ENCODE assay signal across 8 cellular contexts in the genomic region with DNA sequence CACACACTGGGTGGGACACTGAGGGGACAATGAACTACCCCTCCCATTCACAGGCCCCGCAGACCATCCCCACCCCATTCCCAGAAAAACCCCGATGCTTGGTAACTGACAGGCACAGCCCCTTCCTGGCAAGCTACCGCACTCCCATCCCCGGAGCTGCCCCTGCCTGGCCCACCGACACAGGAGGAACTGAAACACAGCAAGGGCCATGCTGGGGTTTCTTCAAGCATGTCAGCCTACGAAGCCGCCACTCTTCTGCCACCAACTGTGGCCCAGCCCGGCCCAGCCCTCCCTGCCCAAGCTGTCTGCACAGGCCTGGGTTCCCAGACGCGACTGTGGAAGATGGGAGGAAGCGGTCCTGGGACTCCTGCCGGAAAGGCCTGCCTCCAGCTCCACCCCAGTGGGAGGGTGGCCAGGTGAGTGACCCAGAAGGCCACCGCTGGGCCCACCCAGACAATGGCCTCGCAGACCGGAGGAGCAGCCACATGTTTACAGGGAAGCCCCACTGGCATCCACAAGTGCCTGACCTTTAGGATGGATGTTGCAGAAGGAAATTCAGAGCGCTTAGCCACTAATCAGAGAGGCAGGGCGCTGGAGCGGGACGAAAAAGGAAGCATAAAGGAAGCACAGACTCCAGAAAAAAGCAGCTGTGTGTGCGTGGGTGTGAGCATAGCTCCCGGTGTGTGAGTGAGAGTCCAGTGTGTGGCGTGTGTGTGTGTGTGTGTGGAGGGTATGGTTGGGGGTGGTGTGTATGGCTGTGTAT. TPM values are rescaled to one million over a fixed set of nuclear protein-coding genes. Genes with fewer than 3 reads are reported as not detected.
DNase-seq lines count a peak whose midpoint lies in the region; ATAC-seq and TF ChIP-seq lines count a peak whose summit lies in the region.

No MANE protein-coding gene starts in this region.

- no peaks in the 10 kb centered on the region for H3K27me3 Mint-ChIP-seq in CD4-positive, alpha-beta memory T cell
- no peaks in the 10 kb centered on the region for H3K27me3 Mint-ChIP-seq in T-helper 17 cell

- no peak for TF ChIP-seq POLR2A in esophagus squamous epithelium (IDR thresholded peaks at IDR 0.05)
- no peak for TF ChIP-seq POLR2A in spleen (IDR thresholded peaks at IDR 0.05)

- peak; percentile 3 to 44 (median 13) for DNase-seq in CD4-positive, alpha-beta memory T cell
- DNase-seq in T-helper 17 cell (peak in 1 of 3 donors; percentile 21), esophagus squamous epithelium (lab: John Stamatoyannopoulos, UW) (no peak), spleen (peak; percentile 93), GOT3 (lab: John Stamatoyannopoulos, UW) (no peak), NCI-H446 (lab: John Stamatoyannopoulos, UW) (no peak), NCI-H1417 treated with DMSO at 0.1 percent for 48 hours (lab: John Stamatoyannopoulos, UW) (no peak)

- peaks cover 65 to 88% (median 81%) of the 10 kb centered on the region in 4 donors for H3K4me1 Mint-ChIP-seq in CD4-positive, alpha-beta memory T cell
- H3K4me1 Mint-ChIP-seq in T-helper 17 cell: peaks cover 64% of the 10 kb centered on the region

- H3K4me3 ChIP-seq in CD4-positive, alpha-beta memory T cell (ENCODE audit: low read length in 2 of 2): peak overlapping the region; percentile 40 to 89
- H3K4me3 ChIP-seq in esophagus squamous epithelium: peak overlapping the region in 1 of 4 donors; percentile 54
- peak overlapping the region in 6 of 8 donors; percentile 17 to 67 (median 35) for H3K4me3 ChIP-seq in spleen

- H3K27ac Mint-ChIP-seq in CD4-positive, alpha-beta memory T cell: peak overlapping the region; percentile 99 to 100 (median 100)
- peak overlapping the region; percentile 100 for H3K27ac Mint-ChIP-seq in T-helper 17 cell

- H3K9me3 ChIP-seq in CD4-positive, alpha-beta memory T cell (ENCODE audit: control insufficient read depth in 1 of 2, low read length in 2 of 2): no peaks in the 10 kb centered on the region
- H3K9me3 ChIP-seq in T-helper 17 cell (ENCODE audit: control insufficient read depth, low read length, poor library complexity, severe bottlenecking) (no peaks in the 10 kb centered on the region), esophagus squamous epithelium (no peaks in the 10 kb centered on the region), spleen (no peaks in the 10 kb centered on the region)

- no peaks in the 10 kb centered on the region for H3K9me3 Mint-ChIP-seq in CD4-positive, alpha-beta memory T cell

- 58 to 71% methylated on average over 8 of the region's 22 CpGs for WGBS in esophagus squamous epithelium, 2 donors
- 26 to 37% (median 29%) methylated on average over 22 of the region's 22 CpGs for WGBS in spleen, 5 donors

- ATAC-seq in GM21576 (IDR thresholded peaks at IDR 0.05; ENCODE audit: unreplicated experiment): peak; percentile 36
- no peak for ATAC-seq in T-helper 17 cell

- H3K4me3 Mint-ChIP-seq in CD4-positive, alpha-beta memory T cell: peak overlapping the region; percentile 90 to 97 (median 94)
- H3K4me3 Mint-ChIP-seq in T-helper 17 cell: peak overlapping the region; percentile 96

- H3K27me3 ChIP-seq in CD4-positive, alpha-beta memory T cell (ENCODE audit: insufficient read depth, low read length): no peaks in the 10 kb centered on the region
- H3K27me3 ChIP-seq in esophagus squamous epithelium (no peaks in the 10 kb centered on the region), spleen (replicated peaks in 1 of 7) (no peaks in the 10 kb centered on the region)

- H3K36me3 ChIP-seq in CD4-positive, alpha-beta memory T cell (ENCODE audit: insufficient read depth, low read length): peaks cover 3% of the 10 kb centered on the region
- H3K36me3 ChIP-seq in esophagus squamous epithelium (no peaks in the 10 kb centered on the region), spleen (peaks cover 0 to 56% (median 5%) of the 10 kb centered on the region in 6 donors)

- POLR2A ChIA-PET in CD4-positive, alpha-beta memory T cell (lab: Charles Lee; ENCODE audit: partially characterized antibody): interaction anchor here (0.6 to 5.5 kb wide), 18 partner anchors 10 to 313 kb away, joined by 3 to 30 read pairs (median 5); a partner anchor contains a TSS

- H3K36me3 Mint-ChIP-seq in CD4-positive, alpha-beta memory T cell: peaks cover 7 to 33% of the 10 kb centered on the region in 2 donors
- H3K36me3 Mint-ChIP-seq in T-helper 17 cell (ENCODE audit: low read depth): peaks cover 2% of the 10 kb centered on the region

- intact Hi-C loops in CD4-positive, alpha-beta memory T cell (cut with micrococcal nuclease): loop anchor here (5.0 kb wide), 2 partner anchors 54 to 379 kb away; no protein-coding TSS in a partner anchor
- intact Hi-C loops in esophagus squamous epithelium (cut with DNase I): loop anchor here (2.0 kb wide), 1 partner anchor 14 kb away; no protein-coding TSS in a partner anchor
- intact Hi-C loops in spleen (cut with DNase I; ENCODE audit: low total_unique reads): no loop called here

- peaks cover 92% of the 10 kb centered on the region for H3K4me1 ChIP-seq in CD4-positive, alpha-beta memory T cell (ENCODE audit: insufficient read depth, low read length)
- H3K4me1 ChIP-seq in esophagus squamous epithelium (peaks cover 4 to 68% (median 15%) of the 10 kb centered on the region in 3 donors), spleen (peaks cover 63 to 100% (median 81%) of the 10 kb centered on the region in 6 donors)

- no peak for TF ChIP-seq CTCF in esophagus squamous epithelium (IDR thresholded peaks at IDR 0.05)
- no peak for TF ChIP-seq CTCF in spleen (IDR thresholded peaks at IDR 0.05 in 8 of 11, conservative IDR thresholded peaks at IDR 0.05 in 3 of 11)

- CTCF ChIA-PET in CD4-positive, alpha-beta memory T cell (lab: Charles Lee; ENCODE audit: partially characterized antibody): interaction anchor here (1.0 to 1.6 kb wide), 5 partner anchors 9 to 289 kb away, joined by 3 to 5 read pairs (median 4); no protein-coding TSS in a partner anchor

- peak overlapping the region; percentile 98 for H3K27ac ChIP-seq in CD4-positive, alpha-beta memory T cell (ENCODE audit: low read depth, low read length)
- H3K27ac ChIP-seq in esophagus squamous epithelium: peak overlapping the region; percentile 56 to 85 (median 80)
- peak overlapping the region; percentile 83 to 97 (median 94) for H3K27ac ChIP-seq in spleen

RNA-seq across cellular contexts. Expression of a gene that starts 10.2 kb away (rescaled TPM):
- total RNA-seq in CD4-positive, alpha-beta memory T cell: 10 to 100 TPM; 33.9 to 37.1 TPM
- polyA plus RNA-seq in CD4-positive, alpha-beta memory T cell: 10 to 100 TPM; 35.2 to 46.0 TPM
- total RNA-seq in T-helper 17 cell (10 to 100 TPM; 30.6 to 34.4 TPM), esophagus squamous epithelium (10 to 100 TPM in 1 of 4 donors, 1 to 10 TPM in 3; 1.6 to 17.5 (median 5.4) TPM), spleen (100 to 1,000 TPM in 2 of 7 donors, 10 to 100 TPM in 5; 61.5 to 153 (median 75.7) TPM)
- 10 to 100 TPM; 27.8 to 28.3 (median 27.9) TPM for polyA plus RNA-seq in spleen

Comparison
In these comparisons a context has a peak if more than half of its experiments do, and no peak if none do; other contexts are left out.
1. DNase-seq: peak in CD4-positive, alpha-beta memory T cell (5 of 5) and spleen (single experiment); none in esophagus squamous epithelium (single experiment), GOT3 (single experiment), NCI-H446 (0 of 2) and NCI-H1417 treated with DMSO at 0.1 percent for 48 hours (single experiment).
2. Peak in every context shown above with its lines, with median percentiles within 50 percentile points of each other: H3K27ac ChIP-seq.